2 cellular contexts compared by ENCODE assay signal in the genomic region with DNA sequence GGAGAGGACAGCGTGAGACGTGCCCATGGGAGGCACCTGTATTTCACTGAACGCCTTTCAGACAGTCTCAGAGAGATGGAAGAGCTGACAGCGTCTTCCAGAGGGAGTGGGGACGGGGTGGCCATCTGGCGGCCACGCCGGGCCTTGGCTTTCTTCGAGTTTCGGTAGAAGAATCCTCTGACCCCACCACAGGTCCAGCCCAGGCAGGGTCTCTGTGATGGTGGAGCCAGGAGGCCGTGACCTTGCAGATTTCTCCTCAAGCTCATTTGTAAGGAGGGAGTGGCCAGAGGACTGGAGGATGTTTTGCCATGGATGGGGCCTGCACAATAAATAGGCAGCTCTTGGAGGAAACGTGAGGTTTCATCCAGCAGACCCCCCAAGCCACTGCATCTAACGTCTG.
TF ChIP-seq lines count a peak whose summit lies in the region.

No MANE protein-coding gene starts in this region.

TF ChIP-seq in SK-N-SH, 30 proteins besides CTCF, POLR2A, EP300 and RAD21 (continued from another document):
- TF ChIP-seq, protein P1, sequence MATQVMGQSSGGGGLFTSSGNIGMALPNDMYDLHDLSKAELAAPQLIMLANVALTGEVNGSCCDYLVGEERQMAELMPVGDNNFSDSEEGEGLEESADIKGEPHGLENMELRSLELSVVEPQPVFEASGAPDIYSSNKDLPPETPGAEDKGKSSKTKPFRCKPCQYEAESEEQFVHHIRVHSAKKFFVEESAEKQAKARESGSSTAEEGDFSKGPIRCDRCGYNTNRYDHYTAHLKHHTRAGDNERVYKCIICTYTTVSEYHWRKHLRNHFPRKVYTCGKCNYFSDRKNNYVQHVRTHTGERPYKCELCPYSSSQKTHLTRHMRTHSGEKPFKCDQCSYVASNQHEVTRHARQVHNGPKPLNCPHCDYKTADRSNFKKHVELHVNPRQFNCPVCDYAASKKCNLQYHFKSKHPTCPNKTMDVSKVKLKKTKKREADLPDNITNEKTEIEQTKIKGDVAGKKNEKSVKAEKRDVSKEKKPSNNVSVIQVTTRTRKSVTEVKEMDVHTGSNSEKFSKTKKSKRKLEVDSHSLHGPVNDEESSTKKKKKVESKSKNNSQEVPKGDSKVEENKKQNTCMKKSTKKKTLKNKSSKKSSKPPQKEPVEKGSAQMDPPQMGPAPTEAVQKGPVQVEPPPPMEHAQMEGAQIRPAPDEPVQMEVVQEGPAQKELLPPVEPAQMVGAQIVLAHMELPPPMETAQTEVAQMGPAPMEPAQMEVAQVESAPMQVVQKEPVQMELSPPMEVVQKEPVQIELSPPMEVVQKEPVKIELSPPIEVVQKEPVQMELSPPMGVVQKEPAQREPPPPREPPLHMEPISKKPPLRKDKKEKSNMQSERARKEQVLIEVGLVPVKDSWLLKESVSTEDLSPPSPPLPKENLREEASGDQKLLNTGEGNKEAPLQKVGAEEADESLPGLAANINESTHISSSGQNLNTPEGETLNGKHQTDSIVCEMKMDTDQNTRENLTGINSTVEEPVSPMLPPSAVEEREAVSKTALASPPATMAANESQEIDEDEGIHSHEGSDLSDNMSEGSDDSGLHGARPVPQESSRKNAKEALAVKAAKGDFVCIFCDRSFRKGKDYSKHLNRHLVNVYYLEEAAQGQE (IDR thresholded peaks at IDR 0.05; ENCODE audit: low read depth, low read length): no peak
- TF ChIP-seq, protein P2, sequence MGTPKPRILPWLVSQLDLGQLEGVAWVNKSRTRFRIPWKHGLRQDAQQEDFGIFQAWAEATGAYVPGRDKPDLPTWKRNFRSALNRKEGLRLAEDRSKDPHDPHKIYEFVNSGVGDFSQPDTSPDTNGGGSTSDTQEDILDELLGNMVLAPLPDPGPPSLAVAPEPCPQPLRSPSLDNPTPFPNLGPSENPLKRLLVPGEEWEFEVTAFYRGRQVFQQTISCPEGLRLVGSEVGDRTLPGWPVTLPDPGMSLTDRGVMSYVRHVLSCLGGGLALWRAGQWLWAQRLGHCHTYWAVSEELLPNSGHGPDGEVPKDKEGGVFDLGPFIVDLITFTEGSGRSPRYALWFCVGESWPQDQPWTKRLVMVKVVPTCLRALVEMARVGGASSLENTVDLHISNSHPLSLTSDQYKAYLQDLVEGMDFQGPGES (IDR thresholded peaks at IDR 0.05; ENCODE audit: low read depth, low read length): no peak
- TF ChIP-seq POLR2AphosphoS5 (IDR thresholded peaks at IDR 0.05; ENCODE audit: low read depth, low read length): no peak
- TF ChIP-seq, protein P3, sequence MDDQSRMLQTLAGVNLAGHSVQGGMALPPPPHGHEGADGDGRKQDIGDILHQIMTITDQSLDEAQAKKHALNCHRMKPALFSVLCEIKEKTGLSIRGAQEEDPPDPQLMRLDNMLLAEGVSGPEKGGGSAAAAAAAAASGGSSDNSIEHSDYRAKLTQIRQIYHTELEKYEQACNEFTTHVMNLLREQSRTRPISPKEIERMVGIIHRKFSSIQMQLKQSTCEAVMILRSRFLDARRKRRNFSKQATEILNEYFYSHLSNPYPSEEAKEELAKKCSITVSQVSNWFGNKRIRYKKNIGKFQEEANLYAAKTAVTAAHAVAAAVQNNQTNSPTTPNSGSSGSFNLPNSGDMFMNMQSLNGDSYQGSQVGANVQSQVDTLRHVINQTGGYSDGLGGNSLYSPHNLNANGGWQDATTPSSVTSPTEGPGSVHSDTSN (IDR thresholded peaks at IDR 0.05): no peak
- TF ChIP-seq, protein P4, sequence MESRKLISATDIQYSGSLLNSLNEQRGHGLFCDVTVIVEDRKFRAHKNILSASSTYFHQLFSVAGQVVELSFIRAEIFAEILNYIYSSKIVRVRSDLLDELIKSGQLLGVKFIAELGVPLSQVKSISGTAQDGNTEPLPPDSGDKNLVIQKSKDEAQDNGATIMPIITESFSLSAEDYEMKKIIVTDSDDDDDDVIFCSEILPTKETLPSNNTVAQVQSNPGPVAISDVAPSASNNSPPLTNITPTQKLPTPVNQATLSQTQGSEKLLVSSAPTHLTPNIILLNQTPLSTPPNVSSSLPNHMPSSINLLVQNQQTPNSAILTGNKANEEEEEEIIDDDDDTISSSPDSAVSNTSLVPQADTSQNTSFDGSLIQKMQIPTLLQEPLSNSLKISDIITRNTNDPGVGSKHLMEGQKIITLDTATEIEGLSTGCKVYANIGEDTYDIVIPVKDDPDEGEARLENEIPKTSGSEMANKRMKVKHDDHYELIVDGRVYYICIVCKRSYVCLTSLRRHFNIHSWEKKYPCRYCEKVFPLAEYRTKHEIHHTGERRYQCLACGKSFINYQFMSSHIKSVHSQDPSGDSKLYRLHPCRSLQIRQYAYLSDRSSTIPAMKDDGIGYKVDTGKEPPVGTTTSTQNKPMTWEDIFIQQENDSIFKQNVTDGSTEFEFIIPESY (IDR thresholded peaks at IDR 0.05; ENCODE audit: borderline replicate concordance, low read depth): no peak
- TF ChIP-seq EZH2phosphoT487 (IDR thresholded peaks at IDR 0.05; ENCODE audit: borderline replicate concordance, low read depth): no peak
- no peak for TF ChIP-seq CHD2 (IDR thresholded peaks at IDR 0.05; ENCODE audit: low read length, partially characterized antibody)
- no peak for TF ChIP-seq TCF12 (IDR thresholded peaks at IDR 0.05)
- no peak for TF ChIP-seq JUND (IDR thresholded peaks at IDR 0.05)

TF ChIP-seq in SK-N-SH treated with all-trans-retinoic acid at 6 μM for 48 hours, 23 proteins besides CTCF, POLR2A, EP300 and RAD21 (continued from another document):
- TF ChIP-seq ZNF70 (CRISPR knock-in tag; IDR thresholded peaks at IDR 0.05) (no peak), ZC3H10 (CRISPR knock-in tag; IDR thresholded peaks at IDR 0.05) (no peak), TOX (CRISPR knock-in tag; IDR thresholded peaks at IDR 0.05; ENCODE audit: borderline replicate concordance) (no peak), TCF4 (CRISPR knock-in tag; IDR thresholded peaks at IDR 0.05; ENCODE audit: borderline replicate concordance) (no peak), ZFP30 (CRISPR knock-in tag; IDR thresholded peaks at IDR 0.05) (no peak), BACH2 (CRISPR knock-in tag; IDR thresholded peaks at IDR 0.05; ENCODE audit: borderline replicate concordance) (no peak), ISL1 (CRISPR knock-in tag; IDR thresholded peaks at IDR 0.05) (no peak), ARNTL (CRISPR knock-in tag; IDR thresholded peaks at IDR 0.05; ENCODE audit: borderline replicate concordance, low read depth) (no peak)
- TF ChIP-seq, protein P5, sequence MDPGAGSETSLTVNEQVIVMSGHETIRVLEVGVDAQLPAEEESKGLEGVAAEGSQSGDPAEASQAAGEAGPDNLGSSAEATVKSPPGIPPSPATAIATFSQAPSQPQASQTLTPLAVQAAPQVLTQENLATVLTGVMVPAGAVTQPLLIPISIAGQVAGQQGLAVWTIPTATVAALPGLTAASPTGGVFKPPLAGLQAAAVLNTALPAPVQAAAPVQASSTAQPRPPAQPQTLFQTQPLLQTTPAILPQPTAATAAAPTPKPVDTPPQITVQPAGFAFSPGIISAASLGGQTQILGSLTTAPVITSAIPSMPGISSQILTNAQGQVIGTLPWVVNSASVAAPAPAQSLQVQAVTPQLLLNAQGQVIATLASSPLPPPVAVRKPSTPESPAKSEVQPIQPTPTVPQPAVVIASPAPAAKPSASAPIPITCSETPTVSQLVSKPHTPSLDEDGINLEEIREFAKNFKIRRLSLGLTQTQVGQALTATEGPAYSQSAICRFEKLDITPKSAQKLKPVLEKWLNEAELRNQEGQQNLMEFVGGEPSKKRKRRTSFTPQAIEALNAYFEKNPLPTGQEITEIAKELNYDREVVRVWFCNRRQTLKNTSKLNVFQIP (CRISPR knock-in tag; IDR thresholded peaks at IDR 0.05; ENCODE audit: borderline replicate concordance, low read depth): no peak
- TF ChIP-seq, protein P6, sequence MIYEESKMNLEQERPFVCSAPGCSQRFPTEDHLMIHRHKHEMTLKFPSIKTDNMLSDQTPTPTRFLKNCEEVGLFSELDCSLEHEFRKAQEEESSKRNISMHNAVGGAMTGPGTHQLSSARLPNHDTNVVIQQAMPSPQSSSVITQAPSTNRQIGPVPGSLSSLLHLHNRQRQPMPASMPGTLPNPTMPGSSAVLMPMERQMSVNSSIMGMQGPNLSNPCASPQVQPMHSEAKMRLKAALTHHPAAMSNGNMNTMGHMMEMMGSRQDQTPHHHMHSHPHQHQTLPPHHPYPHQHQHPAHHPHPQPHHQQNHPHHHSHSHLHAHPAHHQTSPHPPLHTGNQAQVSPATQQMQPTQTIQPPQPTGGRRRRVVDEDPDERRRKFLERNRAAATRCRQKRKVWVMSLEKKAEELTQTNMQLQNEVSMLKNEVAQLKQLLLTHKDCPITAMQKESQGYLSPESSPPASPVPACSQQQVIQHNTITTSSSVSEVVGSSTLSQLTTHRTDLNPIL (CRISPR knock-in tag; IDR thresholded peaks at IDR 0.05; ENCODE audit: low read depth): no peak
- TF ChIP-seq, protein P7, sequence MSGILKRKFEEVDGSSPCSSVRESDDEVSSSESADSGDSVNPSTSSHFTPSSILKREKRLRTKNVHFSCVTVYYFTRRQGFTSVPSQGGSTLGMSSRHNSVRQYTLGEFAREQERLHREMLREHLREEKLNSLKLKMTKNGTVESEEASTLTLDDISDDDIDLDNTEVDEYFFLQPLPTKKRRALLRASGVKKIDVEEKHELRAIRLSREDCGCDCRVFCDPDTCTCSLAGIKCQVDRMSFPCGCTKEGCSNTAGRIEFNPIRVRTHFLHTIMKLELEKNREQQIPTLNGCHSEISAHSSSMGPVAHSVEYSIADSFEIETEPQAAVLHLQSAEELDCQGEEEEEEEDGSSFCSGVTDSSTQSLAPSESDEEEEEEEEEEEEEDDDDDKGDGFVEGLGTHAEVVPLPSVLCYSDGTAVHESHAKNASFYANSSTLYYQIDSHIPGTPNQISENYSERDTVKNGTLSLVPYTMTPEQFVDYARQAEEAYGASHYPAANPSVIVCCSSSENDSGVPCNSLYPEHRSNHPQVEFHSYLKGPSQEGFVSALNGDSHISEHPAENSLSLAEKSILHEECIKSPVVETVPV (CRISPR knock-in tag; IDR thresholded peaks at IDR 0.05): no peak
- TF ChIP-seq, protein P8, sequence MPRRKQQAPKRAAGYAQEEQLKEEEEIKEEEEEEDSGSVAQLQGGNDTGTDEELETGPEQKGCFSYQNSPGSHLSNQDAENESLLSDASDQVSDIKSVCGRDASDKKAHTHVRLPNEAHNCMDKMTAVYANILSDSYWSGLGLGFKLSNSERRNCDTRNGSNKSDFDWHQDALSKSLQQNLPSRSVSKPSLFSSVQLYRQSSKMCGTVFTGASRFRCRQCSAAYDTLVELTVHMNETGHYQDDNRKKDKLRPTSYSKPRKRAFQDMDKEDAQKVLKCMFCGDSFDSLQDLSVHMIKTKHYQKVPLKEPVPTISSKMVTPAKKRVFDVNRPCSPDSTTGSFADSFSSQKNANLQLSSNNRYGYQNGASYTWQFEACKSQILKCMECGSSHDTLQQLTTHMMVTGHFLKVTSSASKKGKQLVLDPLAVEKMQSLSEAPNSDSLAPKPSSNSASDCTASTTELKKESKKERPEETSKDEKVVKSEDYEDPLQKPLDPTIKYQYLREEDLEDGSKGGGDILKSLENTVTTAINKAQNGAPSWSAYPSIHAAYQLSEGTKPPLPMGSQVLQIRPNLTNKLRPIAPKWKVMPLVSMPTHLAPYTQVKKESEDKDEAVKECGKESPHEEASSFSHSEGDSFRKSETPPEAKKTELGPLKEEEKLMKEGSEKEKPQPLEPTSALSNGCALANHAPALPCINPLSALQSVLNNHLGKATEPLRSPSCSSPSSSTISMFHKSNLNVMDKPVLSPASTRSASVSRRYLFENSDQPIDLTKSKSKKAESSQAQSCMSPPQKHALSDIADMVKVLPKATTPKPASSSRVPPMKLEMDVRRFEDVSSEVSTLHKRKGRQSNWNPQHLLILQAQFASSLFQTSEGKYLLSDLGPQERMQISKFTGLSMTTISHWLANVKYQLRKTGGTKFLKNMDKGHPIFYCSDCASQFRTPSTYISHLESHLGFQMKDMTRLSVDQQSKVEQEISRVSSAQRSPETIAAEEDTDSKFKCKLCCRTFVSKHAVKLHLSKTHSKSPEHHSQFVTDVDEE (CRISPR knock-in tag; IDR thresholded peaks at IDR 0.05): no peak
